In genomic region chr11:103537904-103538502, GRCh38 we compare ENCODE assay signal across 8 cellular contexts.
DNase-seq lines count a peak whose midpoint lies in the region; ATAC-seq and TF ChIP-seq lines count a peak whose summit lies in the region.

No MANE protein-coding gene starts in this region.

- H3K4me3 Mint-ChIP-seq in WTC11: no peak overlapping the region
- no peak overlapping the region for H3K4me3 Mint-ChIP-seq in CD4-positive, alpha-beta T cell

- ATAC-seq in WTC11: peak; percentile 60
- ATAC-seq in lower lobe of right lung: no peak
- ATAC-seq in CD4-positive, alpha-beta T cell (ENCODE audit: poor library complexity): no peak
- no peak for ATAC-seq in GM21528 (IDR thresholded peaks at IDR 0.05; ENCODE audit: low FRiP score, unreplicated experiment)

- no peaks in the 10 kb centered on the region for H3F3A ChIP-seq in DOHH2 (ENCODE audit: control insufficient read depth, insufficient read depth)

- peaks cover 21% of the 10 kb centered on the region for H3K9me3 Mint-ChIP-seq in WTC11
- H3K9me3 Mint-ChIP-seq in CD4-positive, alpha-beta T cell: peaks cover 6% of the 10 kb centered on the region

- no peaks in the 10 kb centered on the region for H3K9me3 ChIP-seq in DOHH2 (ENCODE audit: control insufficient read depth, insufficient read depth, low read length)
- no peaks in the 10 kb centered on the region for H3K9me3 ChIP-seq in lower lobe of right lung
- H3K9me3 ChIP-seq in CD4-positive, alpha-beta T cell (ENCODE audit: control insufficient read depth, low read length): no peaks in the 10 kb centered on the region

- H3K27me3 ChIP-seq in DOHH2 (ENCODE audit: control insufficient read depth, low read length): no peaks in the 10 kb centered on the region
- no peaks in the 10 kb centered on the region for H3K27me3 ChIP-seq in lower lobe of right lung (ENCODE audit: low read depth)
- H3K27me3 ChIP-seq in CD4-positive, alpha-beta T cell (ENCODE audit: control insufficient read depth, insufficient read depth, low read length): no peaks in the 10 kb centered on the region

- H3K4me1 Mint-ChIP-seq in WTC11: peaks cover 19% of the 10 kb centered on the region
- H3K4me1 Mint-ChIP-seq in CD4-positive, alpha-beta T cell (ENCODE audit: low read depth): no peaks in the 10 kb centered on the region

- H3K27ac ChIP-seq in DOHH2 (ENCODE audit: low read depth, low read length) (no peak overlapping the region), lower lobe of right lung (no peak overlapping the region)
- H3K27ac ChIP-seq in CD4-positive, alpha-beta T cell (ENCODE audit: low read depth, low read length): no peak overlapping the region

- no peaks in the 10 kb centered on the region for H3K36me3 ChIP-seq in DOHH2 (ENCODE audit: control insufficient read depth, low read length)
- H3K36me3 ChIP-seq in lower lobe of right lung: no peaks in the 10 kb centered on the region

- in situ Hi-C loops in KBM-7 (cut with MboI; ENCODE audit: low pct_unique_long_range_greater_than_20kb, low sequenced_read_pairs): no loop called here

- H3K4me1 ChIP-seq in DOHH2 (ENCODE audit: control insufficient read depth, low read length): no peaks in the 10 kb centered on the region
- H3K4me1 ChIP-seq in lower lobe of right lung: no peaks in the 10 kb centered on the region

- peaks cover 9% of the 10 kb centered on the region for H3K36me3 Mint-ChIP-seq in WTC11
- H3K36me3 Mint-ChIP-seq in CD4-positive, alpha-beta T cell (ENCODE audit: low read depth): no peaks in the 10 kb centered on the region

- DNase-seq in KBM-7 (peak; percentile 10), WTC11 (ENCODE audit: low spot score) (no peak), lower lobe of right lung (no peak), UCSD-AML1 (lab: John Stamatoyannopoulos, UW; ENCODE audit: unreplicated experiment) (no peak)
- no peak for DNase-seq in CD4-positive, alpha-beta T cell
- DNase-seq in activated CD4-positive, CD25-positive, alpha-beta regulatory T cell treated with anti-CD3 and anti-CD28 coated beads, Interleukin-2, amount 50 U/mL, for 72 hours: no peak

- no peaks in the 10 kb centered on the region for H4K20me1 ChIP-seq in DOHH2 (ENCODE audit: control insufficient read depth, insufficient read depth, low read depth, low read length)

- H3K4me3 ChIP-seq in DOHH2 (ENCODE audit: low read length) (no peak overlapping the region), lower lobe of right lung (no peak overlapping the region)

- CTCF ChIA-PET in WTC11 (lab: Charles Lee): interaction anchor here (1.0 to 1.6 kb wide), 2 partner anchors 9 to 11 kb away, joined by 3 to 4 read pairs; no protein-coding TSS in a partner anchor
- CTCF ChIA-PET in CD4-positive, alpha-beta T cell (lab: Charles Lee): no interaction called here

- no peaks in the 10 kb centered on the region for H3K79me2 ChIP-seq in DOHH2 (ENCODE audit: control insufficient read depth, low read length)

- H3K4me2 ChIP-seq in DOHH2 (ENCODE audit: low read length): no peak overlapping the region

- no peaks in the 10 kb centered on the region for H3K9me2 ChIP-seq in DOHH2 (replicated peaks; ENCODE audit: control insufficient read depth, low read length)

- no peaks in the 10 kb centered on the region; the same call in 1 of the 2 replicates for H3K27me3 Mint-ChIP-seq in WTC11 (ENCODE audit: low read depth)
- no peaks in the 10 kb centered on the region for H3K27me3 Mint-ChIP-seq in CD4-positive, alpha-beta T cell

- intact Hi-C loops in lower lobe of right lung (cut with DNase I): no loop called here
- intact Hi-C loops in CD4-positive, alpha-beta T cell (cut with DNase I, micrococcal nuclease): no loop called here

- peak; percentile 73 for TF ChIP-seq CTCF in DOHH2 (IDR thresholded peaks at IDR 0.05; ENCODE audit: low read depth, low read length, poor library complexity, severe bottlenecking)
- TF ChIP-seq CTCF in WTC11 (IDR thresholded peaks at IDR 0.05): peak; percentile 44
- peak; percentile 31 for TF ChIP-seq CTCF in lower lobe of right lung (IDR thresholded peaks at IDR 0.05)
- no peak for TF ChIP-seq CTCF in CD4-positive, alpha-beta T cell (IDR thresholded peaks at IDR 0.05)

- POLR2A ChIA-PET in WTC11 (lab: Charles Lee): no interaction called here
- POLR2A ChIA-PET in CD4-positive, alpha-beta T cell (lab: Charles Lee): no interaction called here

- no peak overlapping the region for H3K27ac Mint-ChIP-seq in WTC11
- no peak overlapping the region for H3K27ac Mint-ChIP-seq in CD4-positive, alpha-beta T cell

TF ChIP-seq in WTC11, 78 proteins besides CTCF, POLR2A, EP300 and RAD21:
- TF ChIP-seq RORB (CRISPR knock-in tag; IDR thresholded peaks at IDR 0.05): no peak
- TF ChIP-seq ZNF671 (CRISPR knock-in tag; IDR thresholded peaks at IDR 0.05): no peak
- TF ChIP-seq STAT6 (CRISPR knock-in tag; conservative IDR thresholded peaks at IDR 0.05; ENCODE audit: low read depth): no peak
- TF ChIP-seq TP53 (CRISPR knock-in tag; IDR thresholded peaks at IDR 0.05): no peak
- TF ChIP-seq NFYB (CRISPR knock-in tag; conservative IDR thresholded peaks at IDR 0.05; ENCODE audit: low read depth): no peak
- TF ChIP-seq ARID4B (CRISPR knock-in tag; IDR thresholded peaks at IDR 0.05; ENCODE audit: borderline replicate concordance): no peak
- no peak for TF ChIP-seq ATF3 (CRISPR knock-in tag; conservative IDR thresholded peaks at IDR 0.05)
- no peak for TF ChIP-seq ZNF396 (CRISPR knock-in tag; IDR thresholded peaks at IDR 0.05; ENCODE audit: borderline replicate concordance)
- no peak for TF ChIP-seq MLX (CRISPR knock-in tag; IDR thresholded peaks at IDR 0.05)
- no peak for TF ChIP-seq CDX4 (CRISPR knock-in tag; IDR thresholded peaks at IDR 0.05; ENCODE audit: borderline replicate concordance)
